In the genomic region with DNA sequence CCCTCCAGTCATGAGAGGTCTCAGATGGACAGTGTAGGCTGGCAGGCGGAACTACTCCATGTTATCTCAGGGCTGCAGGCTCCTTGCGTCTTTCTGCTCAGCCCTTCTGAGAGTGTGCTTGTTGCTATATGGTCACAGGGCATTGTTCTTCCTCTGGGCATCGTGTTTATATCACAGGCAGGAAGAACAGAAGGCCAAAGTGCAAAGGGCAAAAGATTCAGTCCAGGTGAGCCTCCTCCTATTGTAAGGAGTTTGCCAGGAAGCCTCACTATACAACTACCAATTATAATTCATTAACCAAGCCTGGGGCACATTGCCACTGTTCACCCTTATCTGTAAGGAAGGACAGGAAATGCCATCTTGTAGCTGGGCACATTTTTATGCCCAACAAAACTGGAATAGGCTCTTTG, we compare ENCODE assay signal across 15 cellular contexts.
"Had no signal": no experiment of that assay in that cellular context is flagged by ENCODE, and none has a peak within 500 bp of the region (broad histone marks: within the 10 kb centered on the region; RNA-seq: fewer than 3 reads in every experiment).

No MANE protein-coding gene starts in this region.

- DNase-seq: activated CD4-positive, alpha-beta T cell treated with anti-CD3 and anti-CD28 coated beads for 1 hour; activated CD4-positive, alpha-beta T cell treated with anti-CD3 and anti-CD28 coated beads, Interleukin-2, amount 50 U/mL, for 48 hours; activated CD8-positive, alpha-beta memory T cell treated with anti-CD3 and anti-CD28 coated beads, Interleukin-2, amount 10 ng/mL, durations not matched to agents 7 days and 5 days; activated effector memory CD4-positive, alpha-beta T cell treated with Interleukin-2 at 50 U/mL for 16 hours; activated T-cell treated with anti-CD3 and anti-CD28 coated beads, Interleukin-2, amount 50 U/mL, for 24 hours; amniotic stem cell; foreskin keratinocyte; head of caudate nucleus; natural killer cell; sigmoid colon; stimulated activated CD4-positive, alpha-beta T cell treated with anti-CD3 and anti-CD28 coated beads, Interleukin-12 subunit alpha, Interleukin-12 subunit beta, amount 100 ng/mL, for 4 hours; T-helper 2 cell had no signal

- H3K4me1 ChIP-seq: foreskin keratinocyte, prostate gland, sigmoid colon had no signal

- H3K9me3 ChIP-seq: prostate gland, sigmoid colon had no signal

- H3K36me3 ChIP-seq: prostate gland, sigmoid colon had no signal

- H3K4me3 ChIP-seq: prostate gland, sigmoid colon had no signal

- ATAC-seq: activated CD8-positive, alpha-beta memory T cell treated with anti-CD3 and anti-CD28 coated beads, Interleukin-2, amount 10 ng/mL, durations not matched to agents 7 days and 5 days; activated naive CD4-positive, alpha-beta T cell treated with anti-CD3 and anti-CD28 coated beads, Interleukin-2, amount 50 U/mL, for 72 hours; foreskin keratinocyte; natural killer cell; SK-N-SH treated with all-trans-retinoic acid at 6 μM for 48 hours had no signal

- H3K27me3 ChIP-seq: foreskin keratinocyte, sigmoid colon had no signal

- H3K27ac ChIP-seq: foreskin keratinocyte, prostate gland, sigmoid colon had no signal
